Comparison of ENCODE assay signal across 8 cellular contexts in genomic region chr2:114065731-114066130, GRCh38.
"Had no signal": no experiment of that assay in that cellular context is flagged by ENCODE, and none has a peak within 500 bp of the region (broad histone marks: within the 10 kb centered on the region; RNA-seq: fewer than 3 reads in every experiment).

No MANE protein-coding gene starts in this region.

- H3K4me3 ChIP-seq: GM23248, HAP-1 had no signal

- H3K9me3 ChIP-seq: HAP-1 had no signal

- H3K27ac ChIP-seq: GM23248 had no signal

- H3K36me3 ChIP-seq: HAP-1 had no signal

- H3K4me1 ChIP-seq: HAP-1 had no signal

- H3K9ac ChIP-seq: GM23248 had no signal

- DNase-seq: GM23248, GOT3, H7, HFFc6, KBM-7 had no signal

- ATAC-seq: HCT116 had no signal

- FAIRE-seq: HTR-8/SVneo had no signal
